ENCODE assay signal across 2 cellular contexts in genomic region chr1:169514566-169515270, GRCh38.
TF ChIP-seq lines count a peak whose summit lies in the region.

No MANE protein-coding gene starts in this region.

TF ChIP-seq in IMR-90, 13 proteins besides CTCF, POLR2A, EP300 and RAD21:
- TF ChIP-seq FOS (IDR thresholded peaks at IDR 0.05; ENCODE audit: low read depth, low read length) = no peak
- TF ChIP-seq RFX5 (IDR thresholded peaks at IDR 0.05; ENCODE audit: low read depth, low read length) = no peak
- no peak for TF ChIP-seq CHD1 (IDR thresholded peaks at IDR 0.05; ENCODE audit: low read depth, low read length)
- no peak for TF ChIP-seq RCOR1 (IDR thresholded peaks at IDR 0.05; ENCODE audit: insufficient replicate concordance, low read length)
- no peak for TF ChIP-seq CEBPB (IDR thresholded peaks at IDR 0.05; ENCODE audit: low read depth, low read length)
- no peak for TF ChIP-seq USF2 (IDR thresholded peaks at IDR 0.05; ENCODE audit: low read depth, low read length)
- TF ChIP-seq MXI1 (IDR thresholded peaks at IDR 0.05; ENCODE audit: borderline replicate concordance, low read depth, low read length) = no peak
- no peak for TF ChIP-seq MAFK (IDR thresholded peaks at IDR 0.05; ENCODE audit: low read depth, low read length)
- no peak for TF ChIP-seq MAZ (IDR thresholded peaks at IDR 0.05; ENCODE audit: borderline replicate concordance, low read depth, low read length)
- TF ChIP-seq ELK1 (IDR thresholded peaks at IDR 0.05; ENCODE audit: borderline replicate concordance, low read depth, low read length) = no peak
- TF ChIP-seq BHLHE40 (IDR thresholded peaks at IDR 0.05; ENCODE audit: low read depth, low read length) = no peak
- no peak for TF ChIP-seq SMC3 (IDR thresholded peaks at IDR 0.05; ENCODE audit: low read depth, low read length)
- TF ChIP-seq NFE2L2 (IDR thresholded peaks at IDR 0.05; ENCODE audit: low read depth, low read length) = no peak

TF ChIP-seq in H1, 55 proteins besides CTCF, POLR2A, EP300 and RAD21:
- TF ChIP-seq BACH1 (IDR thresholded peaks at IDR 0.05; ENCODE audit: low read length) = no peak
- no peak for TF ChIP-seq SIRT6 (IDR thresholded peaks at IDR 0.05; ENCODE audit: low read length)
- TF ChIP-seq MAFK (IDR thresholded peaks at IDR 0.05; ENCODE audit: low read depth, low read length) = no peak
- no peak for TF ChIP-seq SRF (IDR thresholded peaks at IDR 0.05; ENCODE audit: low read depth, low read length)
- TF ChIP-seq RFX5 (IDR thresholded peaks at IDR 0.05; ENCODE audit: borderline replicate concordance, low read depth, low read length) = no peak
- TF ChIP-seq POU5F1 (IDR thresholded peaks at IDR 0.05; ENCODE audit: low read depth, low read length) = no peak
- TF ChIP-seq SIN3A (conservative IDR thresholded peaks at IDR 0.05 in 1 of 2, IDR thresholded peaks at IDR 0.05 in 1 of 2; ENCODE audit: low read depth in 1 of 2, low read length in 2 of 2) = no peak
- TF ChIP-seq JUND (IDR thresholded peaks at IDR 0.05; ENCODE audit: low read length) = no peak
- no peak for TF ChIP-seq POLR2AphosphoS5 (IDR thresholded peaks at IDR 0.05; ENCODE audit: low read depth, low read length)
- no peak for TF ChIP-seq SP4 (IDR thresholded peaks at IDR 0.05; ENCODE audit: low read length)
- no peak for TF ChIP-seq KDM4A (IDR thresholded peaks at IDR 0.05; ENCODE audit: low read depth, low read length, severe bottlenecking)
- no peak for TF ChIP-seq TEAD4 (IDR thresholded peaks at IDR 0.05; ENCODE audit: low read depth, low read length)
- no peak for TF ChIP-seq SP1 (IDR thresholded peaks at IDR 0.05; ENCODE audit: low read depth, low read length)
- TF ChIP-seq SIX5 (IDR thresholded peaks at IDR 0.05; ENCODE audit: low read depth, low read length) = no peak
- no peak for TF ChIP-seq CBX5 (IDR thresholded peaks at IDR 0.05; ENCODE audit: low read depth, low read length)
- TF ChIP-seq TBP (IDR thresholded peaks at IDR 0.05; ENCODE audit: low read depth, low read length) = no peak
- no peak for TF ChIP-seq CREB1 (IDR thresholded peaks at IDR 0.05)
- no peak for TF ChIP-seq YY1 (IDR thresholded peaks at IDR 0.05; ENCODE audit: low read depth, low read length)
- no peak for TF ChIP-seq GTF2F1 (IDR thresholded peaks at IDR 0.05; ENCODE audit: borderline replicate concordance, low read depth, low read length)
